In the genomic region with DNA sequence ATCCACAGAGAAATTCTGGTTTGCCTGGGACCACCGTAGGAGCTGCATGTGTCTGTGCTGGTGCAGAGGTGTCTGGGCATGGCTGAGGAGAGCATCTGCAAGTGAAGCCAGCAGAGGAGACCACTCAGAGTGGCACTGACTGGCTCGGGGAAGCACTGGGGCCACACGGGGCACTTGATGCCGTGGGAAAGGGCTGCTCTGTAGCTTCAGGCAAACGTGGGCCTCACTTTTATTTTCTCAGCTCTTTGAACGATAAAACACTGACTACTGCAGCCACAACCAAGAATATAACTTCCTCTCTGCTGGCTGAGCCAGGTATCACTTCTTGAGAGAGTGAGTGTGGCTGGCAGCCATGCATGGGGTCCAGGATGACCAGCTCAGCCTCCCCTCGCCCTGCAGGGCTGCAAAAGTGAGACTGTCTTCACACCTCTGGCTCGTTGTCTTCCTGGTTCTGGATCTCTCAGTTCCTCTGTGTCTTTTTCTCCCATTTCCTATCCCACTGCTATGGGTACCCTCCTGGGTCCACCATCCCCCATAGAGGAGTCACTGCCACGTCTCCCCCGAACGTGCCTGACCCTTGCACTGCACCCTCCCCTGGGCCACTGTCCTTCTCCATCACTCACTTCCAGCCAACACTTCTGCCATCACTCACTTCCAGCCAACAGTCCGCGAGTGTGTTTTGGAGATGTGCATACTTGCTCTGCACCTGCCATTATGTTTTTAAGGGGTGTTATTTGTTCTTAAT, we compare ENCODE assay signal across 9 cellular contexts.
A peak's percentile ranks its signal among the peaks of the same experiment; 100 is the strongest.
DNase-seq lines count a peak whose midpoint lies in the region; ATAC-seq and TF ChIP-seq lines count a peak whose summit lies in the region.
"Had no signal": no experiment of that assay in that cellular context is flagged by ENCODE, and none has a peak within 500 bp of the region (broad histone marks: within the 10 kb centered on the region; RNA-seq: fewer than 3 reads in every experiment).

No MANE protein-coding gene starts in this region.

- no peak overlapping the region for H2AFZ ChIP-seq in Karpas-422 (ENCODE audit: low read length)

- peak overlapping the region; percentile 44 for H3K4me3 ChIP-seq in Karpas-422 (ENCODE audit: low read length)
- no peak overlapping the region for H3K4me3 ChIP-seq in suprapubic skin
- no peak overlapping the region for H3K4me3 ChIP-seq in ascending aorta

- H3K4me3 Mint-ChIP-seq in effector memory CD8-positive, alpha-beta T cell = peak overlapping the region; percentile 57 to 70

- no peaks in the 10 kb centered on the region for H3K9me2 ChIP-seq in Karpas-422 (replicated peaks; ENCODE audit: insufficient read depth, low read length)

- H3K27me3 ChIP-seq in Karpas-422 (ENCODE audit: low read length) (no peaks in the 10 kb centered on the region), suprapubic skin (no peaks in the 10 kb centered on the region), ascending aorta (no peaks in the 10 kb centered on the region)

- H3K36me3 ChIP-seq in Karpas-422 (ENCODE audit: insufficient read depth, low read length) (no peaks in the 10 kb centered on the region), suprapubic skin (no peaks in the 10 kb centered on the region), ascending aorta (no peaks in the 10 kb centered on the region)

- peaks cover 34 to 54% of the 10 kb centered on the region in 2 donors for H3K4me1 Mint-ChIP-seq in effector memory CD8-positive, alpha-beta T cell (ENCODE audit: low read depth in 2 of 2)

- TF ChIP-seq CTCF in suprapubic skin (IDR thresholded peaks at IDR 0.05) (no peak), ascending aorta (IDR thresholded peaks at IDR 0.05) (no peak)

- H4K20me1 ChIP-seq in Karpas-422 (ENCODE audit: insufficient read depth, low read depth, low read length) = no peaks in the 10 kb centered on the region

- peak; percentile 49 for DNase-seq in activated CD4-positive, alpha-beta T cell treated with anti-CD3 and anti-CD28 coated beads for 48 hours
- no peak for DNase-seq in activated CD4-positive, alpha-beta T cell treated with anti-CD3 and anti-CD28 coated beads for 4 hours
- peak; percentile 78 for DNase-seq in Karpas-422
- DNase-seq in effector memory CD8-positive, alpha-beta T cell = peak in 1 of 3 experiments; percentile 8
- DNase-seq in suprapubic skin (ENCODE audit: low spot score in 2 of 2) = peak in 1 of 2 donors; percentile 61
- DNase-seq in ascending aorta (ENCODE audit: low spot score in 2 of 2) = no peak
- DNase-seq in NOMO-1 treated with DMSO at 0.1 percent for 48 hours (lab: John Stamatoyannopoulos, UW; ENCODE audit: unreplicated experiment) = no peak
- no peak for DNase-seq in amygdala (lab: John Stamatoyannopoulos, UW)

- no peaks in the 10 kb centered on the region for H3K9me3 Mint-ChIP-seq in effector memory CD8-positive, alpha-beta T cell

- peak; percentile 79 for ATAC-seq in effector memory CD8-positive, alpha-beta T cell (replicated peaks)

- peaks cover 39% of the 10 kb centered on the region for H3K4me1 ChIP-seq in Karpas-422 (ENCODE audit: low read length)
- peaks cover 47% of the 10 kb centered on the region for H3K4me1 ChIP-seq in suprapubic skin
- peaks cover 11 to 29% of the 10 kb centered on the region in 2 donors for H3K4me1 ChIP-seq in ascending aorta

- peaks cover 45% of the 10 kb centered on the region for H3K79me2 ChIP-seq in Karpas-422 (ENCODE audit: low read length)

- peak overlapping the region; percentile 66 for H3K9ac ChIP-seq in Karpas-422 (ENCODE audit: low read length)

- 64% methylated on average over 13 of the region's 13 CpGs for WGBS in suprapubic skin

- H3K27ac ChIP-seq in Karpas-422 (ENCODE audit: low read length) = peak overlapping the region; percentile 94
- H3K27ac ChIP-seq in suprapubic skin = peak overlapping the region; percentile 73
- H3K27ac ChIP-seq in ascending aorta = no peak overlapping the region
- H3K27ac ChIP-seq: VCaP had no signal

- peak overlapping the region; percentile 74 to 92 for H3K27ac Mint-ChIP-seq in effector memory CD8-positive, alpha-beta T cell

- no peak for TF ChIP-seq EP300 in suprapubic skin (IDR thresholded peaks at IDR 0.05)

- no peak for TF ChIP-seq POLR2A in suprapubic skin (IDR thresholded peaks at IDR 0.05)

- no peaks in the 10 kb centered on the region for H3K9me3 ChIP-seq in Karpas-422 (ENCODE audit: low read length)
- H3K9me3 ChIP-seq in suprapubic skin = no peaks in the 10 kb centered on the region
- no peaks in the 10 kb centered on the region for H3K9me3 ChIP-seq in ascending aorta

- no peaks in the 10 kb centered on the region for H3K27me3 Mint-ChIP-seq in effector memory CD8-positive, alpha-beta T cell

- H3K36me3 Mint-ChIP-seq in effector memory CD8-positive, alpha-beta T cell (ENCODE audit: insufficient read depth) = peaks cover 10% of the 10 kb centered on the region

- intact Hi-C loops in ascending aorta (cut with DNase I) = loop anchor here (5.0 kb wide), 1 partner anchor 37 kb away; no protein-coding TSS in a partner anchor

- H3K4me2 ChIP-seq in Karpas-422 (ENCODE audit: low read depth, low read length, poor library complexity, severe bottlenecking) = peak overlapping the region; percentile 68

Comparison
In these comparisons a context has a peak if more than half of its experiments do, and no peak if none do; other contexts are left out.
1. DNase-seq: peak in activated CD4-positive, alpha-beta T cell treated with anti-CD3 and anti-CD28 coated beads for 48 hours (single experiment) and Karpas-422 (single experiment); none in activated CD4-positive, alpha-beta T cell treated with anti-CD3 and anti-CD28 coated beads for 4 hours (0 of 2), ascending aorta (0 of 2), NOMO-1 treated with DMSO at 0.1 percent for 48 hours (single experiment) and amygdala (0 of 56).
2. H3K27ac ChIP-seq: peak in Karpas-422 (single experiment) and suprapubic skin (single experiment); none in ascending aorta (0 of 2).